6 cellular contexts compared by ENCODE assay signal in the genomic region with DNA sequence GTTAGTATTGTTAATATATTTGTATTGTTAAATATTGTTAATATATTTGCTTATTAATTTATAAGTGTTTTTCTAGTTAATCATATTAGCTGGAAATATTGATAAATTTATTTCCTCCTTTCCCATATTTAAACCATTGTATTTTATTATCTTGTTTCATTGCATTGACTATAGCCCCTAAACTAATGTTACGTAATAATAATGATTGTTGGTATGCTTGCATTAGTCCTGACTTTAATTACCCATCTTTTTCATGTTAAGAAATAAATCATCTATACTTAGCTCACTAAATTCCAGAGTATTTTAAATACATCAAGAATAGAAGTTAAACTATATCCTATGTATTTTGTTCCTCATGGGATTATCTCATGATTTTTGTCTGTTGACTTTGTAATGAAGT.
"Had no signal": no experiment of that assay in that cellular context is flagged by ENCODE, and none has a peak within 500 bp of the region (broad histone marks: within the 10 kb centered on the region; RNA-seq: fewer than 3 reads in every experiment).

No MANE protein-coding gene starts in this region.

- H3K4me2 ChIP-seq: KMS-11 had no signal

- DNase-seq: Karpas-422, KBM-7, KG1 had no signal

- FAIRE-seq: HTR-8/SVneo had no signal

- H3K27ac ChIP-seq: HL-60, KMS-11 had no signal

- H3K9ac ChIP-seq: KMS-11 had no signal
